ENCODE assay signal across 12 cellular contexts in the genomic region with DNA sequence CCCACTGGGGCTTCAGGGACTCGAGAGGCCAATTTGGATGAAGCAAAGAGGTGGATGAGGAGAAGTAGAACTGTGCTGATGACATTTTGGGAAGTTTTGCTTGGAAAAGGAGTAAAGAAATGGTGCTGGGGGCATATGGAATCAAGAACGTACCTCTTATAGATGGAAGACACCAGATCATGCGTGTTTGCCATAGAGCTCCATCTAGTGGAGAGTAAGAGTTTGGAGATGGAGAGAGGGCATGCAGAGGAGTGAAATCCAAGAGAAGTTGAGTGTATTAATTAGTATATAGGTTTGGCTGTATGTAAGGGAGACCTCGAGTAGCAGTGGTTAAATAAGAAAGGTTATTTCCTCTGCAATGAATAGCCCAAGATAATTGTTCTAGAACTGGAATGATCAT. TPM values are rescaled to one million over a fixed set of nuclear protein-coding genes. Genes with fewer than 3 reads are reported as not detected.
DNase-seq lines count a peak whose midpoint lies in the region; ATAC-seq and TF ChIP-seq lines count a peak whose summit lies in the region.
"Had no signal": no experiment of that assay in that cellular context is flagged by ENCODE, and none has a peak within 500 bp of the region (broad histone marks: within the 10 kb centered on the region; RNA-seq: fewer than 3 reads in every experiment).

No MANE protein-coding gene starts in this region.

- WGBS in right lobe of liver (ENCODE audit: insufficient coverage, low coverage, low lambda C conversion rate, missing lambda C conversion rate), result 9% methylated on average over 4 of the region's 4 CpGs

- H3K27ac ChIP-seq in right lobe of liver, result no peak overlapping the region
- H3K27ac ChIP-seq in CD8-positive, alpha-beta T cell (ENCODE audit: low read depth, low read length), result no peak overlapping the region

- CTCF ChIA-PET in CD8-positive, alpha-beta T cell (lab: Charles Lee), result interaction anchor here (0.7 kb wide), 1 partner anchor 10 kb away, joined by 3 read pairs; no protein-coding TSS in a partner anchor

- intact Hi-C loops in right lobe of liver (cut with DNase I), result no loop called here
- intact Hi-C loops in CD8-positive, alpha-beta T cell (cut with DNase I, micrococcal nuclease), result loop anchor here in 1 of 2 experiments (10.0 kb wide), 1 partner anchor 652 kb away; no protein-coding TSS in a partner anchor

- H3K4me3 ChIP-seq in choroid plexus epithelial cell (ENCODE audit: low read depth, low read length) (no peak overlapping the region), right lobe of liver (no peak overlapping the region)
- H3K4me3 ChIP-seq in CD8-positive, alpha-beta T cell (ENCODE audit: low read depth, low read length), result no peak overlapping the region
- H3K4me3 ChIP-seq: HAP-1 had no signal

- no peaks in the 10 kb centered on the region for H3K36me3 Mint-ChIP-seq in CD8-positive, alpha-beta T cell

- POLR2A ChIA-PET in CD8-positive, alpha-beta T cell (lab: Charles Lee), result no interaction called here

- no peaks in the 10 kb centered on the region for H3K36me3 ChIP-seq in right lobe of liver
- H3K36me3 ChIP-seq in CD8-positive, alpha-beta T cell (ENCODE audit: insufficient read depth, low read length), result no peaks in the 10 kb centered on the region
- H3K36me3 ChIP-seq: HAP-1 had no signal

- no peak overlapping the region for H3K4me3 Mint-ChIP-seq in CD8-positive, alpha-beta T cell
- H3K4me3 Mint-ChIP-seq: CD4-positive, alpha-beta T cell; effector memory CD8-positive, alpha-beta T cell had no signal

- in situ Hi-C loops in KBM-7 (cut with MboI; ENCODE audit: low pct_unique_long_range_greater_than_20kb, low sequenced_read_pairs), result no loop called here

- no peak for TF ChIP-seq CTCF in choroid plexus epithelial cell (conservative IDR thresholded peaks at IDR 0.05; ENCODE audit: low read depth, low read length)
- peak; percentile 23 to 63 (median 46) for TF ChIP-seq CTCF in right lobe of liver (IDR thresholded peaks at IDR 0.05)
- no peak for TF ChIP-seq CTCF in CD8-positive, alpha-beta T cell (IDR thresholded peaks at IDR 0.05)

- no peaks in the 10 kb centered on the region for H3K9me3 ChIP-seq in right lobe of liver
- H3K9me3 ChIP-seq in CD8-positive, alpha-beta T cell (ENCODE audit: low read length), result no peaks in the 10 kb centered on the region
- H3K9me3 ChIP-seq: HAP-1 had no signal

- no peaks in the 10 kb centered on the region for H3K4me1 ChIP-seq in right lobe of liver
- no peaks in the 10 kb centered on the region for H3K4me1 ChIP-seq in CD8-positive, alpha-beta T cell (ENCODE audit: insufficient read depth, low read length)
- H3K4me1 ChIP-seq: HAP-1 had no signal

- DNase-seq in DMS114 treated with DMSO at 0.1 percent for 48 hours (lab: John Stamatoyannopoulos, UW; ENCODE audit: unreplicated experiment) (peak; percentile 12), KBM-7 (peak; percentile 11), choroid plexus epithelial cell (ENCODE audit: low read depth) (peak; percentile 2), right lobe of liver (no peak), Ammon's horn (ENCODE audit: low spot score) (no peak)
- DNase-seq in CD8-positive, alpha-beta T cell, result no peak
- DNase-seq in stimulated activated CD8-positive, alpha-beta memory T cell treated with anti-CD3 and anti-CD28 coated beads, Interleukin-4, amount 100 ng/mL, for 48 hours, result no peak
- DNase-seq: CD4-positive, alpha-beta T cell; effector memory CD8-positive, alpha-beta T cell had no signal

- H3K4me1 Mint-ChIP-seq in CD8-positive, alpha-beta T cell (ENCODE audit: low read depth), result no peaks in the 10 kb centered on the region

- H3K27ac Mint-ChIP-seq in CD8-positive, alpha-beta T cell, result no peak overlapping the region
- H3K27ac Mint-ChIP-seq: CD4-positive, alpha-beta T cell; effector memory CD8-positive, alpha-beta T cell had no signal

- no peaks in the 10 kb centered on the region for H3K27me3 ChIP-seq in right lobe of liver
- H3K27me3 ChIP-seq in CD8-positive, alpha-beta T cell (ENCODE audit: insufficient read depth, low read length), result no peaks in the 10 kb centered on the region

- H3K27me3 Mint-ChIP-seq in CD8-positive, alpha-beta T cell (ENCODE audit: low read depth), result no peaks in the 10 kb centered on the region
- H3K27me3 Mint-ChIP-seq: CD4-positive, alpha-beta T cell; effector memory CD8-positive, alpha-beta T cell had no signal

- no peak for TF ChIP-seq POLR2A in right lobe of liver (IDR thresholded peaks at IDR 0.05)

- no peaks in the 10 kb centered on the region for H3K9me3 Mint-ChIP-seq in CD8-positive, alpha-beta T cell
- H3K9me3 Mint-ChIP-seq: CD4-positive, alpha-beta T cell had no signal

- ATAC-seq in right lobe of liver (peak in 2 of 4 donors; percentile 44 to 46), HG03045 (IDR thresholded peaks at IDR 0.05; ENCODE audit: unreplicated experiment) (no peak)
- ATAC-seq in CD8-positive, alpha-beta T cell, result no peak
- ATAC-seq: effector memory CD8-positive, alpha-beta T cell had no signal

RNA-seq across cellular contexts. Expression of gene SHISA6, which starts 56.0 kb away (rescaled TPM):
- not detected for total RNA-seq in right lobe of liver
- not detected for total RNA-seq in CD8-positive, alpha-beta T cell
- total RNA-seq: CD4-positive, alpha-beta T cell; T-helper 2 cell treated with Interferon-gamma antibody and Interleukin-4, amounts not matched to agents 100 ng/mL and 5 ng/mL, for 36 hours had no signal

Comparison
In these comparisons a context has a peak if more than half of its experiments do, and no peak if none do; other contexts are left out.
1. DNase-seq: peak in DMS114 treated with DMSO at 0.1 percent for 48 hours (single experiment), KBM-7 (single experiment) and choroid plexus epithelial cell (single experiment); none in right lobe of liver (0 of 3), CD8-positive, alpha-beta T cell (0 of 7), stimulated activated CD8-positive, alpha-beta memory T cell treated with anti-CD3 and anti-CD28 coated beads, Interleukin-4, amount 100 ng/mL, for 48 hours (single experiment) and Ammon's horn (single experiment).
2. CTCF ChIP-seq: peak in right lobe of liver (4 of 4); none in choroid plexus epithelial cell (single experiment) and CD8-positive, alpha-beta T cell (single experiment).